ENCODE assay signal across 9 cellular contexts in genomic region chr11:69292221-69292648, GRCh38. TPM values are rescaled to one million over a fixed set of nuclear protein-coding genes. Genes with fewer than 3 reads are reported as not detected.
DNase-seq lines count a peak whose midpoint lies in the region; FAIRE-seq and TF ChIP-seq lines count a peak whose summit lies in the region.
"Had no signal": no experiment of that assay in that cellular context is flagged by ENCODE, and none has a peak within 500 bp of the region (broad histone marks: within the 10 kb centered on the region; RNA-seq: fewer than 3 reads in every experiment).

No MANE protein-coding gene starts in this region.

- DNase-seq in AG10803 (ENCODE audit: low read depth): peak; percentile 18
- DNase-seq in HT1080 (ENCODE audit: low read depth): peak; percentile 18
- DNase-seq in activated T-cell treated with anti-CD3 and anti-CD28 coated beads, Interleukin-2, amount 50 U/mL, for 24 hours: peak; percentile 75
- DNase-seq in fibroblast of villous mesenchyme (ENCODE audit: low read depth): peak; percentile 28
- DNase-seq in stimulated activated CD4-positive, alpha-beta T cell treated with anti-CD3 and anti-CD28 coated beads, Interleukin-4, amount 100 ng/mL, for 4 hours: peak; percentile 43 to 58
- DNase-seq in NCI-H226: no peak
- DNase-seq in retina: no peak
- DNase-seq in HTR-8/SVneo (ENCODE audit: insufficient read length, low spot score): no peak

- no peak overlapping the region for H3K27ac Mint-ChIP-seq in activated T-cell treated with anti-CD3 and anti-CD28 coated beads, Interleukin-2, amount 50 U/mL, for 24 hours

- H3K27me3 Mint-ChIP-seq in activated T-cell treated with anti-CD3 and anti-CD28 coated beads, Interleukin-2, amount 50 U/mL, for 24 hours: no peaks in the 10 kb centered on the region

- no peak for FAIRE-seq in HTR-8/SVneo (lab: Jason Lieb, UNC)

- no peaks in the 10 kb centered on the region for H3K9me3 Mint-ChIP-seq in activated T-cell treated with anti-CD3 and anti-CD28 coated beads, Interleukin-2, amount 50 U/mL, for 24 hours

- H3K4me3 ChIP-seq in AG10803 (ENCODE audit: low read length) (no peak overlapping the region), fibroblast of villous mesenchyme (ENCODE audit: low read depth, low read length) (no peak overlapping the region)

- H3K4me3 Mint-ChIP-seq in activated T-cell treated with anti-CD3 and anti-CD28 coated beads, Interleukin-2, amount 50 U/mL, for 24 hours: no peak overlapping the region

- peaks cover 31% of the 10 kb centered on the region for H3K4me1 Mint-ChIP-seq in activated T-cell treated with anti-CD3 and anti-CD28 coated beads, Interleukin-2, amount 50 U/mL, for 24 hours (ENCODE audit: low read depth)

- H3K36me3 Mint-ChIP-seq in activated T-cell treated with anti-CD3 and anti-CD28 coated beads, Interleukin-2, amount 50 U/mL, for 24 hours (ENCODE audit: low read depth): no peaks in the 10 kb centered on the region

- TF ChIP-seq CTCF in AG10803 (conservative IDR thresholded peaks at IDR 0.05; ENCODE audit: low read length) (peak; percentile 81), fibroblast of villous mesenchyme (IDR thresholded peaks at IDR 0.05; ENCODE audit: insufficient read depth, low read depth, low read length) (peak; percentile 95)

RNA-seq across cellular contexts. Expression of gene MYEOV, which starts 1.7 kb away (rescaled TPM):
- 0.73 and 1.1 TPM in 2 replicates for total RNA-seq in HT1080 (2014; rRNA removed; shearing (Covaris generic))
- polyA plus RNA-seq in HT1080 (2015; cell fraction: cytosol; rRNA removed): 4.6 and 9.6 TPM in 2 replicates
- 17.8 and 20.1 TPM in 2 replicates for polyA plus RNA-seq in HT1080 (2015; cell fraction: nucleus; rRNA removed)
- total RNA-seq in fibroblast of villous mesenchyme: 0.86 and 3.2 TPM in 2 replicates
- total RNA-seq: temporal lobe had no signal

Comparison
In these comparisons a context has a peak if more than half of its experiments do, and no peak if none do; other contexts are left out.
1. DNase-seq: peak in AG10803 (single experiment), HT1080 (single experiment), activated T-cell treated with anti-CD3 and anti-CD28 coated beads, Interleukin-2, amount 50 U/mL, for 24 hours (single experiment), fibroblast of villous mesenchyme (single experiment) and stimulated activated CD4-positive, alpha-beta T cell treated with anti-CD3 and anti-CD28 coated beads, Interleukin-4, amount 100 ng/mL, for 4 hours (2 of 2); none in NCI-H226 (single experiment), retina (single experiment) and HTR-8/SVneo (single experiment).